In genomic region chr5:65530904-65531303, GRCh38 we compare ENCODE assay signal across 33 cellular contexts.
"Had no signal": no experiment of that assay in that cellular context is flagged by ENCODE, and none has a peak within 500 bp of the region (broad histone marks: within the 10 kb centered on the region; RNA-seq: fewer than 3 reads in every experiment).

No MANE protein-coding gene starts in this region.

- H3K9me3 ChIP-seq: neutrophil, ovary, psoas muscle, spleen, suprapubic skin, testis, tibial artery, transverse colon, upper lobe of right lung, uterus had no signal

- H3K4me3 Mint-ChIP-seq: naive thymus-derived CD8-positive, alpha-beta T cell; natural killer cell treated with Interleukin-12 subunit alpha and Interleukin-12 subunit beta and Interleukin-15 and Interleukin-18, amount 100 ng/mL, for 72 hours; nephron progenitor cell; neural crest cell; stimulated activated memory B cell treated with anti-CD40 and anti-IgM and Interleukin-4, amounts not matched to agents 10 μg/mL and 1 μg/mL and 100 μg/mL, for 72 hours; stimulated activated naive CD8-positive, alpha-beta T cell treated with anti-CD3 and anti-CD28 coated beads, Interleukin-15, amount 100 ng/mL, for 72 hours; type B pancreatic cell had no signal

- H3K27me3 ChIP-seq: neutrophil, ovary, spleen, suprapubic skin, testis, tibial artery, transverse colon, upper lobe of right lung, uterus had no signal

- DNase-seq: naive thymus-derived CD8-positive, alpha-beta T cell; nephron progenitor cell; nucleus accumbens; ovary; posterior cingulate gyrus; psoas muscle; right cardiac atrium; spleen; stimulated activated CD4-positive, alpha-beta T cell treated with anti-CD3 and anti-CD28 coated beads, Interleukin-12 subunit alpha, Interleukin-12 subunit beta, amount 100 ng/mL, for 4 hours; stimulated activated CD4-positive, alpha-beta T cell treated with anti-CD3 and anti-CD28 coated beads, Interleukin-1b, Interleukin-23, amount 100 ng/mL, for 48 hours; stimulated activated CD4-positive, alpha-beta T cell treated with anti-CD3 and anti-CD28 coated beads, Interleukin-4, amount 100 ng/mL, for 1 hour; stimulated activated CD4-positive, alpha-beta T cell treated with anti-CD3 and anti-CD28 coated beads, Interleukin-4, amount 100 ng/mL, for 4 hours; stimulated activated CD8-positive, alpha-beta memory T cell treated with anti-CD3 and anti-CD28 coated beads, Interleukin-4, amount 100 ng/mL, for 48 hours; stimulated activated naive CD4-positive, alpha-beta T cell; stimulated activated naive CD8-positive, alpha-beta T cell treated with anti-CD3 and anti-CD28 coated beads, Interleukin-15, amount 100 ng/mL, for 72 hours; stimulated activated naive CD8-positive, alpha-beta T cell treated with anti-CD3 and anti-CD28 coated beads, Interleukin-15, Interleukin-2, amounts not matched to agents 100 U/mL and 50 U/mL, for 24 hours; substantia nigra; testis; tibial artery; transverse colon; upper lobe of right lung; uterus had no signal

- H3K9ac ChIP-seq: parathyroid adenoma had no signal

- H3K36me3 ChIP-seq: ovary, suprapubic skin, tibial artery, transverse colon, upper lobe of right lung, uterus had no signal

- H3K36me3 Mint-ChIP-seq: type B pancreatic cell had no signal

- H3K4me1 ChIP-seq: parathyroid adenoma, psoas muscle, spleen, suprapubic skin, testis, tibial artery, transverse colon, upper lobe of right lung, uterus had no signal

- H3K79me2 ChIP-seq: parathyroid adenoma had no signal

- ATAC-seq: naive thymus-derived CD8-positive, alpha-beta T cell; natural killer cell treated with Interleukin-12 subunit alpha and Interleukin-12 subunit beta and Interleukin-15 and Interleukin-18, amount 100 ng/mL, for 72 hours; psoas muscle; right cardiac atrium; sciatic nerve; stimulated activated memory B cell treated with anti-CD40 and anti-IgM and Interleukin-4, amounts not matched to agents 10 μg/mL and 1 μg/mL and 100 μg/mL, for 72 hours; stimulated activated naive CD8-positive, alpha-beta T cell treated with anti-CD3 and anti-CD28 coated beads, Interleukin-15, amount 100 ng/mL, for 72 hours; stimulated activated naive CD8-positive, alpha-beta T cell treated with anti-CD3 and anti-CD28 coated beads, Interleukin-15, Interleukin-2, amounts not matched to agents 100 U/mL and 50 U/mL, for 24 hours; upper lobe of right lung had no signal

- H3K27me3 Mint-ChIP-seq: naive thymus-derived CD8-positive, alpha-beta T cell; natural killer cell treated with Interleukin-12 subunit alpha and Interleukin-12 subunit beta and Interleukin-15 and Interleukin-18, amount 100 ng/mL, for 72 hours; progenitor cell of endocrine pancreas; stimulated activated memory B cell treated with anti-CD40 and anti-IgM and Interleukin-4, amounts not matched to agents 10 μg/mL and 1 μg/mL and 100 μg/mL, for 72 hours; stimulated activated naive CD8-positive, alpha-beta T cell treated with anti-CD3 and anti-CD28 coated beads, Interleukin-15, amount 100 ng/mL, for 72 hours; type B pancreatic cell had no signal

- H3K4me1 Mint-ChIP-seq: naive thymus-derived CD8-positive, alpha-beta T cell; nephron progenitor cell; stimulated activated memory B cell treated with anti-CD40 and anti-IgM and Interleukin-4, amounts not matched to agents 10 μg/mL and 1 μg/mL and 100 μg/mL, for 72 hours; stimulated activated naive CD8-positive, alpha-beta T cell treated with anti-CD3 and anti-CD28 coated beads, Interleukin-15, amount 100 ng/mL, for 72 hours had no signal

- H3K27ac ChIP-seq: neutrophil, ovary, parathyroid adenoma, psoas muscle, skin epidermis, spleen, suprapubic skin, testis, tibial artery, transverse colon, upper lobe of right lung, uterus had no signal

- H3K9me3 Mint-ChIP-seq: naive thymus-derived CD8-positive, alpha-beta T cell; natural killer cell treated with Interleukin-12 subunit alpha and Interleukin-12 subunit beta and Interleukin-15 and Interleukin-18, amount 100 ng/mL, for 72 hours; nephron progenitor cell; neural crest cell; stimulated activated memory B cell treated with anti-CD40 and anti-IgM and Interleukin-4, amounts not matched to agents 10 μg/mL and 1 μg/mL and 100 μg/mL, for 72 hours; stimulated activated naive CD8-positive, alpha-beta T cell treated with anti-CD3 and anti-CD28 coated beads, Interleukin-15, amount 100 ng/mL, for 72 hours; type B pancreatic cell had no signal

- H3K27ac Mint-ChIP-seq: naive thymus-derived CD8-positive, alpha-beta T cell; natural killer cell treated with Interleukin-12 subunit alpha and Interleukin-12 subunit beta and Interleukin-15 and Interleukin-18, amount 100 ng/mL, for 72 hours; nephron progenitor cell; progenitor cell of endocrine pancreas; stimulated activated memory B cell treated with anti-CD40 and anti-IgM and Interleukin-4, amounts not matched to agents 10 μg/mL and 1 μg/mL and 100 μg/mL, for 72 hours; stimulated activated naive CD8-positive, alpha-beta T cell treated with anti-CD3 and anti-CD28 coated beads, Interleukin-15, amount 100 ng/mL, for 72 hours; type B pancreatic cell had no signal

- H2AFZ ChIP-seq: parathyroid adenoma had no signal

- H3K4me3 ChIP-seq: ovary, psoas muscle, skin epidermis, smooth muscle cell, spleen, suprapubic skin, testis, tibial artery, transverse colon, upper lobe of right lung, uterus had no signal

- H3K4me2 ChIP-seq: smooth muscle cell had no signal
